In genomic region chr3:120682095-120682681, GRCh38 we compare ENCODE assay signal across 16 cellular contexts. TPM values are rescaled to one million over a fixed set of nuclear protein-coding genes. Genes with fewer than 3 reads are reported as not detected.
A peak's percentile ranks its signal among the peaks of the same experiment; 100 is the strongest.
DNase-seq lines count a peak whose midpoint lies in the region; TF ChIP-seq lines count a peak whose summit lies in the region.
"Had no signal": no experiment of that assay in that cellular context is flagged by ENCODE, and none has a peak within 500 bp of the region (broad histone marks: within the 10 kb centered on the region; RNA-seq: fewer than 3 reads in every experiment).

Gene HGD (minus strand): TSS chr3:120682239. CDS start chr3:120682111, 128 bp downstream.

- peaks cover 24% of the 10 kb centered on the region for H3K9me3 Mint-ChIP-seq in endodermal cell
- H3K9me3 Mint-ChIP-seq in T-helper 2 cell treated with Interferon-gamma antibody and Interleukin-4, amounts not matched to agents 5 μg/mL and 100 μg/mL, for 36 hours: no peaks in the 10 kb centered on the region

- DNase-seq in ACHN: peak; percentile 85
- peak; percentile 33 to 73 for DNase-seq in NCI-H526 (lab: John Stamatoyannopoulos, UW)
- DNase-seq in endodermal cell: no peak
- no peak for DNase-seq in PC-9
- no peak for DNase-seq in T-helper 2 cell treated with Interferon-gamma antibody and Interleukin-4, amounts not matched to agents 5 μg/mL and 100 μg/mL, for 36 hours (ENCODE audit: low spot score)
- no peak for DNase-seq in A673 (ENCODE audit: low spot score)
- DNase-seq in T1000 (lab: John Stamatoyannopoulos, UW): no peak
- DNase-seq: activated CD4-positive, alpha-beta T cell treated with anti-CD3 and anti-CD28 coated beads, Interleukin-2, amount 50 U/mL, for 4 hours; DMS79; NCI-H1930; T-helper 1 cell; tibial artery had no signal

- POLR2A ChIA-PET in PC-9 (lab: Charles Lee; ENCODE audit: unreplicated experiment) (interaction anchor here (0.6 to 0.7 kb wide), 2 partner anchors 86 to 337 kb away, joined by 3 to 4 read pairs; partner anchors contain the start of gene NDUFB4), A673 (lab: Charles Lee; ENCODE audit: low non-redundant PET) (no interaction called here)

- H3K4me3 Mint-ChIP-seq in endodermal cell: no peak within 1 kb of the TSS
- no peak within 1 kb of the TSS for H3K4me3 Mint-ChIP-seq in T-helper 2 cell treated with Interferon-gamma antibody and Interleukin-4, amounts not matched to agents 5 μg/mL and 100 μg/mL, for 36 hours

- H3K79me2 ChIP-seq in PC-9 (ENCODE audit: low read depth): no peaks in the 10 kb centered on the region

- BruUV-seq in PC-9 (replicated peaks; lab: Mats Ljungman, UMichigan): no TSS peak
- BruUV-seq in A673 (replicated peaks; lab: Mats Ljungman, UMichigan): no TSS peak

- intact Hi-C loops in PC-9 (cut with micrococcal nuclease; ENCODE audit: unreplicated experiment) (no loop called here), A673 (cut with micrococcal nuclease; ENCODE audit: unreplicated experiment) (no loop called here)

- H3K9me3 ChIP-seq in endodermal cell (ENCODE audit: control insufficient read depth, low read length) (peaks cover 20% of the 10 kb centered on the region), mucosa of stomach (ENCODE audit: control insufficient read depth, low read length) (no peaks in the 10 kb centered on the region), PC-9 (ENCODE audit: insufficient read depth, low read depth) (peaks cover 15% of the 10 kb centered on the region; the same call in 1 of the 2 replicates), A673 (ENCODE audit: low read depth, low read length, poor library complexity, severe bottlenecking) (no peaks in the 10 kb centered on the region)
- H3K9me3 ChIP-seq: tibial artery had no signal

- no peaks in the 10 kb centered on the region for H4K20me1 ChIP-seq in PC-9 (ENCODE audit: insufficient read depth)

- H3F3A ChIP-seq in PC-9 (ENCODE audit: insufficient read depth, low read depth): peaks cover 15% of the 10 kb centered on the region

- no peak for TF ChIP-seq CTCF in endodermal cell (conservative IDR thresholded peaks at IDR 0.05)
- no peak for TF ChIP-seq CTCF in PC-9 (conservative IDR thresholded peaks at IDR 0.05)
- no peak for TF ChIP-seq CTCF in A673 (conservative IDR thresholded peaks at IDR 0.05; ENCODE audit: low read depth, low read length)

- CTCF ChIA-PET in PC-9 (lab: Charles Lee): no interaction called here
- CTCF ChIA-PET in A673 (lab: Charles Lee): no interaction called here

- no peak within 1 kb of the TSS for H2AFZ ChIP-seq in PC-9

- no peaks in the 10 kb centered on the region for H3K27me3 Mint-ChIP-seq in endodermal cell (ENCODE audit: insufficient read depth)
- H3K27me3 Mint-ChIP-seq in T-helper 2 cell treated with Interferon-gamma antibody and Interleukin-4, amounts not matched to agents 5 μg/mL and 100 μg/mL, for 36 hours (ENCODE audit: low read depth): no peaks in the 10 kb centered on the region

- H3K27ac ChIP-seq in endodermal cell (ENCODE audit: low read depth, low read length) (peak within 1 kb of the TSS; percentile 43), PC-9 (no peak within 1 kb of the TSS), A673 (ENCODE audit: low read depth, low read length, poor library complexity, severe bottlenecking) (no peak within 1 kb of the TSS)
- H3K27ac ChIP-seq: skin epidermis, tibial artery had no signal

- 92 to 94% methylated on average over 5 of the region's 5 CpGs for WGBS in endodermal cell (ENCODE audit: insufficient coverage in 1 of 2, insufficient read length in 1 of 2), 2 experiments

- peaks cover 37% of the 10 kb centered on the region for H3K4me1 Mint-ChIP-seq in endodermal cell
- peaks cover 12% of the 10 kb centered on the region for H3K4me1 Mint-ChIP-seq in T-helper 2 cell treated with Interferon-gamma antibody and Interleukin-4, amounts not matched to agents 5 μg/mL and 100 μg/mL, for 36 hours (ENCODE audit: low read depth)

- H3K36me3 Mint-ChIP-seq in endodermal cell (ENCODE audit: low read depth): no peaks in the 10 kb centered on the region
- peaks cover 3% of the 10 kb centered on the region for H3K36me3 Mint-ChIP-seq in T-helper 2 cell treated with Interferon-gamma antibody and Interleukin-4, amounts not matched to agents 5 μg/mL and 100 μg/mL, for 36 hours (ENCODE audit: low read depth)

- H3K27me3 ChIP-seq in endodermal cell (ENCODE audit: control insufficient read depth, insufficient read depth, low read length, poor library complexity, severe bottlenecking) (no peaks in the 10 kb centered on the region), mucosa of stomach (ENCODE audit: control insufficient read depth, insufficient read depth, low read length) (no peaks in the 10 kb centered on the region), PC-9 (ENCODE audit: insufficient read depth, low read depth) (no peaks in the 10 kb centered on the region), A673 (replicated peaks; ENCODE audit: insufficient read depth, low read depth, low read length, poor library complexity) (no peaks in the 10 kb centered on the region)
- H3K27me3 ChIP-seq: tibial artery had no signal

- H3K36me3 ChIP-seq in endodermal cell (ENCODE audit: control insufficient read depth, insufficient read depth, low read length) (no peaks in the 10 kb centered on the region), mucosa of stomach (ENCODE audit: control insufficient read depth, insufficient read depth, low read length) (no peaks in the 10 kb centered on the region), PC-9 (ENCODE audit: low read depth) (no peaks in the 10 kb centered on the region), A673 (ENCODE audit: insufficient read depth, low read length, poor library complexity, severe bottlenecking) (no peaks in the 10 kb centered on the region)
- H3K36me3 ChIP-seq: tibial artery had no signal

- H3K9me2 ChIP-seq in PC-9 (ENCODE audit: insufficient read depth): no peaks in the 10 kb centered on the region

- in situ Hi-C loops in ACHN (cut with HindIII; ENCODE audit: low pct_ligation_motif_present, low pct_unique_long_range_greater_than_20kb, low sequenced_read_pairs): no loop called here

- H3K9ac ChIP-seq in endodermal cell (ENCODE audit: extremely low read depth, low read length, poor library complexity, severe bottlenecking) (no peak within 1 kb of the TSS), mucosa of stomach (ENCODE audit: low read length) (peak within 1 kb of the TSS; percentile 74)

- H3K4me3 ChIP-seq in endodermal cell (ENCODE audit: low read length): no peak within 1 kb of the TSS
- peak within 1 kb of the TSS; percentile 17 for H3K4me3 ChIP-seq in mucosa of stomach (ENCODE audit: low read length)
- no peak within 1 kb of the TSS for H3K4me3 ChIP-seq in PC-9
- H3K4me3 ChIP-seq in A673 (ENCODE audit: low read depth, low read length, poor library complexity, severe bottlenecking): no peak within 1 kb of the TSS
- H3K4me3 ChIP-seq: K562, skin epidermis, tibial artery had no signal

- no peak within 1 kb of the TSS for H3K27ac Mint-ChIP-seq in endodermal cell
- H3K27ac Mint-ChIP-seq in T-helper 2 cell treated with Interferon-gamma antibody and Interleukin-4, amounts not matched to agents 5 μg/mL and 100 μg/mL, for 36 hours: no peak within 1 kb of the TSS

- no peak within 1 kb of the TSS for H3K4me2 ChIP-seq in PC-9

- peaks cover 13% of the 10 kb centered on the region for H3K4me1 ChIP-seq in endodermal cell (ENCODE audit: control insufficient read depth, insufficient read depth, low read length)
- peaks cover 39% of the 10 kb centered on the region for H3K4me1 ChIP-seq in mucosa of stomach (ENCODE audit: control insufficient read depth, insufficient read depth, low read length)
- peaks cover 15% of the 10 kb centered on the region for H3K4me1 ChIP-seq in PC-9 (replicated peaks; ENCODE audit: insufficient read depth)
- H3K4me1 ChIP-seq in A673 (ENCODE audit: insufficient read depth, low read length, poor library complexity, severe bottlenecking): peaks cover 12% of the 10 kb centered on the region

RNA-seq across cellular contexts. Expression of gene HGD, which starts in this region (rescaled TPM):
- total RNA-seq in endodermal cell: not detected
- 1.1 TPM for polyA plus RNA-seq in endodermal cell (2013, experiment 1 of 2)
- polyA plus RNA-seq in endodermal cell (2013, experiment 2 of 2): not detected
- total RNA-seq in PC-9 (2021): 0.65 and 0.85 TPM in 2 replicates
- 0.28 and 0.42 TPM in 2 replicates for total RNA-seq in A673 (2021)
- total RNA-seq: myocyte had no signal

Comparison
In these comparisons a context has a peak if more than half of its experiments do, and no peak if none do; other contexts are left out.
1. DNase-seq: peak in ACHN (single experiment) and NCI-H526 (2 of 2); none in endodermal cell (single experiment), PC-9 (0 of 2), T-helper 2 cell treated with Interferon-gamma antibody and Interleukin-4, amounts not matched to agents 5 μg/mL and 100 μg/mL, for 36 hours (single experiment), A673 (single experiment) and T1000 (single experiment).